Comparison of ENCODE assay signal across 25 cellular contexts in the genomic region with DNA sequence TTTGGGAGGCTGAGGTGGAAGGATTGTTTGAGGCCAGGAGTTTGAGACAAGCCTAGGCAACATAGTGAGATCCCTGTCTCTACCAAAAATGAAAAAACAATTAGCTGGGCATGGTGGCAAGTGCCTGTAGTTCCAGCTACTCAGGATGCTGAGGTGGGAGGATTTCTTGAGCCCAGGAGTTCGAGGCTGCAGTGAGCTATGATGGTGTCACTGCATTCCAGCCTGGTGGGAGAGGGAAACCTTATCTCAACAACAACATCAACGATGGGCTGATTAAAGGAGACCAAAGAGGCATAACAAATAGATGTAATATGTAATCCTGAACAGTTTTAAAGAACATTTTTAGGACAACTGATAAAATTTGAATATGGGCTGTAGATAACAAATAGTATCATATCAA. TPM values are rescaled to one million over a fixed set of nuclear protein-coding genes. Genes with fewer than 3 reads are reported as not detected.
DNase-seq lines count a peak whose midpoint lies in the region; ATAC-seq, FAIRE-seq and TF ChIP-seq lines count a peak whose summit lies in the region.
"Had no signal": no experiment of that assay in that cellular context is flagged by ENCODE, and none has a peak within 500 bp of the region (broad histone marks: within the 10 kb centered on the region; RNA-seq: fewer than 3 reads in every experiment).

No MANE protein-coding gene starts in this region.

- no peaks in the 10 kb centered on the region for H3K36me3 ChIP-seq in right lobe of liver
- H3K36me3 ChIP-seq: SJCRH30, vagina had no signal

- no peak for FAIRE-seq in D721Med (lab: Jason Lieb, UNC)

- no peak for ATAC-seq in natural killer cell
- ATAC-seq in natural killer cell treated with Interleukin-12 subunit alpha and Interleukin-12 subunit beta and Interleukin-15 and Interleukin-18, amount 100 ng/mL, for 72 hours, result no peak
- ATAC-seq in activated CD8-positive, alpha-beta T cell treated with anti-CD3 and anti-CD28 coated beads, Interleukin-2, amount 10 ng/mL, durations not matched to agents 7 days and 5 days, result no peak
- peak in 1 of 4 donors; percentile 13 for ATAC-seq in right lobe of liver
- ATAC-seq in HG03025 (IDR thresholded peaks at IDR 0.05; ENCODE audit: low FRiP score, unreplicated experiment), result no peak
- ATAC-seq: Panc1 had no signal

- no peaks in the 10 kb centered on the region for H3K9me3 ChIP-seq in right lobe of liver
- H3K9me3 ChIP-seq: SJCRH30, testis, vagina had no signal

- no peak overlapping the region for H3K4me3 ChIP-seq in right lobe of liver
- H3K4me3 ChIP-seq: SJCRH30, smooth muscle cell, testis, vagina had no signal

- peak overlapping the region; percentile 78 to 83 for H3K27ac Mint-ChIP-seq in natural killer cell
- peak overlapping the region in 1 of 2 donors; percentile 89 for H3K27ac Mint-ChIP-seq in natural killer cell treated with Interleukin-12 subunit alpha and Interleukin-12 subunit beta and Interleukin-15 and Interleukin-18, amount 100 ng/mL, for 72 hours
- peak overlapping the region; percentile 61 for H3K27ac Mint-ChIP-seq in activated CD8-positive, alpha-beta T cell treated with anti-CD3 and anti-CD28 coated beads, Interleukin-2, amount 10 ng/mL, durations not matched to agents 7 days and 5 days
- H3K27ac Mint-ChIP-seq: activated T-helper 2 cell treated with anti-CD3 and anti-CD28 coated beads, Interferon-gamma antibody, Interleukin-2, Interleukin-4, amounts not matched to agents 10 μg/mL and 5 μg/mL and 100 μg/mL, durations not matched to agents 14 hours and 24 hours and 36 hours; brain; memory B cell had no signal

- peaks cover 9 to 10% of the 10 kb centered on the region in 2 donors for H3K4me1 Mint-ChIP-seq in natural killer cell
- H3K4me1 Mint-ChIP-seq in natural killer cell treated with Interleukin-12 subunit alpha and Interleukin-12 subunit beta and Interleukin-15 and Interleukin-18, amount 100 ng/mL, for 72 hours (ENCODE audit: low read depth in 2 of 2), result peaks cover 9 to 12% of the 10 kb centered on the region in 2 donors
- H3K4me1 Mint-ChIP-seq in activated CD8-positive, alpha-beta T cell treated with anti-CD3 and anti-CD28 coated beads, Interleukin-2, amount 10 ng/mL, durations not matched to agents 7 days and 5 days (ENCODE audit: low read depth), result peaks cover 9% of the 10 kb centered on the region
- H3K4me1 Mint-ChIP-seq: memory B cell had no signal

- H3K27me3 Mint-ChIP-seq in natural killer cell (ENCODE audit: low read depth in 2 of 2), result peaks cover 0 to under 1% of the 10 kb centered on the region in 2 donors
- no peaks in the 10 kb centered on the region for H3K27me3 Mint-ChIP-seq in natural killer cell treated with Interleukin-12 subunit alpha and Interleukin-12 subunit beta and Interleukin-15 and Interleukin-18, amount 100 ng/mL, for 72 hours
- no peaks in the 10 kb centered on the region for H3K27me3 Mint-ChIP-seq in activated CD8-positive, alpha-beta T cell treated with anti-CD3 and anti-CD28 coated beads, Interleukin-2, amount 10 ng/mL, durations not matched to agents 7 days and 5 days (ENCODE audit: low read depth)
- H3K27me3 Mint-ChIP-seq: brain had no signal

- peaks cover 0 to 30% (median 10%) of the 10 kb centered on the region in 4 donors for H3K4me1 ChIP-seq in right lobe of liver
- H3K4me1 ChIP-seq: testis, vagina had no signal

- no peaks in the 10 kb centered on the region for H3K27me3 ChIP-seq in right lobe of liver
- H3K27me3 ChIP-seq: testis, vagina had no signal

- no peak for TF ChIP-seq POLR2A in right lobe of liver (IDR thresholded peaks at IDR 0.05)

- DNase-seq in natural killer cell (no peak), right lobe of liver (no peak), GDM1 (lab: John Stamatoyannopoulos, UW) (no peak), head of caudate nucleus (no peak), D721Med (ENCODE audit: insufficient read length, low spot score) (no peak)
- DNase-seq in natural killer cell treated with Interleukin-12 subunit alpha and Interleukin-12 subunit beta and Interleukin-15 and Interleukin-18, amount 100 ng/mL, for 72 hours (ENCODE audit: low spot score), result no peak
- no peak for DNase-seq in activated CD8-positive, alpha-beta T cell treated with anti-CD3 and anti-CD28 coated beads, Interleukin-2, amount 10 ng/mL, durations not matched to agents 7 days and 5 days
- DNase-seq: activated CD4-positive, alpha-beta T cell treated with anti-CD3 and anti-CD28 coated beads, Interleukin-2, amount 50 U/mL, for 1 hour; DMS153; effector CD8-positive, alpha-beta T cell; foreskin fibroblast; GOT3; left cardiac atrium; NCI-H1694; NCI-H526; SJCRH30; testis had no signal

- WGBS in right lobe of liver (ENCODE audit: insufficient coverage, low coverage, low lambda C conversion rate, missing lambda C conversion rate), result 19% methylated on average over 2 of the region's 2 CpGs

- intact Hi-C loops in natural killer cell (cut with micrococcal nuclease), result loop anchor here (2.0 kb wide), 1 partner anchor 35 kb away; a partner anchor contains a TSS
- intact Hi-C loops in right lobe of liver (cut with DNase I), result no loop called here
- intact Hi-C loops in head of caudate nucleus (cut with DNase I), result no loop called here

- POLR2A ChIA-PET in activated CD8-positive, alpha-beta T cell treated with anti-CD3 and anti-CD28 coated beads, Interleukin-2, amount 10 ng/mL, durations not matched to agents 7 days and 5 days (lab: Charles Lee), result interaction anchor here (0.6 to 0.9 kb wide), 2 partner anchors 24 to 1669 kb away, joined by 3 read pairs; no protein-coding TSS in a partner anchor

- no peak overlapping the region for H3K4me3 Mint-ChIP-seq in natural killer cell
- H3K4me3 Mint-ChIP-seq in natural killer cell treated with Interleukin-12 subunit alpha and Interleukin-12 subunit beta and Interleukin-15 and Interleukin-18, amount 100 ng/mL, for 72 hours, result no peak overlapping the region
- H3K4me3 Mint-ChIP-seq in activated CD8-positive, alpha-beta T cell treated with anti-CD3 and anti-CD28 coated beads, Interleukin-2, amount 10 ng/mL, durations not matched to agents 7 days and 5 days, result no peak overlapping the region
- H3K4me3 Mint-ChIP-seq: brain had no signal

- TF ChIP-seq CTCF in natural killer cell (IDR thresholded peaks at IDR 0.05) (no peak), right lobe of liver (IDR thresholded peaks at IDR 0.05) (no peak), D721Med (IDR thresholded peaks at IDR 0.05; ENCODE audit: insufficient read depth, missing control alignments) (no peak)

- H3K9me3 Mint-ChIP-seq in natural killer cell, result no peaks in the 10 kb centered on the region
- H3K9me3 Mint-ChIP-seq in natural killer cell treated with Interleukin-12 subunit alpha and Interleukin-12 subunit beta and Interleukin-15 and Interleukin-18, amount 100 ng/mL, for 72 hours, result no peaks in the 10 kb centered on the region
- no peaks in the 10 kb centered on the region for H3K9me3 Mint-ChIP-seq in activated CD8-positive, alpha-beta T cell treated with anti-CD3 and anti-CD28 coated beads, Interleukin-2, amount 10 ng/mL, durations not matched to agents 7 days and 5 days (ENCODE audit: insufficient read depth)
- H3K9me3 Mint-ChIP-seq: activated T-helper 2 cell treated with anti-CD3 and anti-CD28 coated beads, Interferon-gamma antibody, Interleukin-2, Interleukin-4, amounts not matched to agents 10 μg/mL and 5 μg/mL and 100 μg/mL, durations not matched to agents 14 hours and 24 hours and 36 hours; brain had no signal

- no peaks in the 10 kb centered on the region for H3K36me3 Mint-ChIP-seq in natural killer cell
- no peaks in the 10 kb centered on the region for H3K36me3 Mint-ChIP-seq in natural killer cell treated with Interleukin-12 subunit alpha and Interleukin-12 subunit beta and Interleukin-15 and Interleukin-18, amount 100 ng/mL, for 72 hours
- H3K36me3 Mint-ChIP-seq in activated CD8-positive, alpha-beta T cell treated with anti-CD3 and anti-CD28 coated beads, Interleukin-2, amount 10 ng/mL, durations not matched to agents 7 days and 5 days (ENCODE audit: low read depth), result no peaks in the 10 kb centered on the region
- H3K36me3 Mint-ChIP-seq: brain had no signal

- H3K27ac ChIP-seq in right lobe of liver, result peak overlapping the region; percentile 54 to 91 (median 86)
- H3K27ac ChIP-seq: C4-2B, SJCRH30, testis, vagina had no signal

- CTCF ChIA-PET in activated CD8-positive, alpha-beta T cell treated with anti-CD3 and anti-CD28 coated beads, Interleukin-2, amount 10 ng/mL, durations not matched to agents 7 days and 5 days (lab: Charles Lee), result no interaction called here

RNA-seq across cellular contexts. Expression of a gene that starts 34.2 kb away (rescaled TPM):
- total RNA-seq in natural killer cell (10 to 100 TPM; 39.7 to 50.0 (median 46.9) TPM), right lobe of liver (10 to 100 TPM; 30.1 to 85.4 (median 46.3) TPM)
- total RNA-seq in natural killer cell treated with Interleukin-12 subunit alpha and Interleukin-12 subunit beta and Interleukin-15 and Interleukin-18, amount 100 ng/mL, for 72 hours, result 10 to 100 TPM; 71.1 to 75.2 TPM
- 10 to 100 TPM; 57.4 to 73.0 TPM for total RNA-seq in activated CD8-positive, alpha-beta T cell treated with anti-CD3 and anti-CD28 coated beads, Interleukin-2, amount 10 ng/mL, durations not matched to agents 7 days and 5 days
